ENCODE assay signal across 29 cellular contexts in genomic region chr10:125419146-125419545, GRCh38.
A peak's percentile ranks its signal among the peaks of the same experiment; 100 is the strongest.
DNase-seq lines count a peak whose midpoint lies in the region; ATAC-seq, FAIRE-seq and TF ChIP-seq lines count a peak whose summit lies in the region.
"Had no signal": no experiment of that assay in that cellular context is flagged by ENCODE, and none has a peak within 500 bp of the region (broad histone marks: within the 10 kb centered on the region; RNA-seq: fewer than 3 reads in every experiment).

No MANE protein-coding gene starts in this region.

- no peak overlapping the region for H3K4me2 ChIP-seq in IMR-90 (ENCODE audit: low read depth, low read length)
- H3K4me2 ChIP-seq in Karpas-422 (ENCODE audit: low read depth, low read length, poor library complexity, severe bottlenecking), result no peak overlapping the region
- no peak overlapping the region for H3K4me2 ChIP-seq in neural progenitor cell
- H3K4me2 ChIP-seq: BLaER1 had no signal

- H3K36me3 ChIP-seq in IMR-90 (ENCODE audit: control insufficient read depth, insufficient read depth, low read length) (no peaks in the 10 kb centered on the region), Karpas-422 (ENCODE audit: insufficient read depth, low read length) (no peaks in the 10 kb centered on the region), neural progenitor cell (no peaks in the 10 kb centered on the region)
- H3K36me3 ChIP-seq: BE2C, BLaER1 had no signal

- H4K20me1 ChIP-seq in IMR-90 (ENCODE audit: insufficient read depth, low read length), result no peaks in the 10 kb centered on the region
- no peaks in the 10 kb centered on the region for H4K20me1 ChIP-seq in Karpas-422 (ENCODE audit: insufficient read depth, low read depth, low read length)
- H4K20me1 ChIP-seq in neural progenitor cell (ENCODE audit: low read depth), result no peaks in the 10 kb centered on the region
- H4K20me1 ChIP-seq: BLaER1 had no signal

- DNase-seq in IMR-90 (no peak), Karpas-422 (peak; percentile 17), neural progenitor cell (ENCODE audit: low spot score) (no peak), osteocyte (ENCODE audit: extremely low spot score, unreplicated experiment) (peak; percentile 71), HTR-8/SVneo (ENCODE audit: insufficient read length, low spot score) (no peak), omental fat pad (ENCODE audit: low spot score) (no peak)
- DNase-seq in activated CD8-positive, alpha-beta memory T cell treated with anti-CD3 and anti-CD28 coated beads, Interleukin-2, amount 50 U/mL, for 48 hours, result no peak
- DNase-seq: 8988T; ACHN; BE2C; C1 segment of cervical spinal cord; CD4-positive, alpha-beta memory T cell; CD4-positive, CD25-positive, alpha-beta regulatory T cell; CD8-positive, alpha-beta memory T cell; COR-L47; DMS 273 treated with DMSO at 0.1 percent for 48 hours; DMS153; DMS53; DMS79; DND-41; EL; GDM1 had no signal

- H3K9ac ChIP-seq in IMR-90 (ENCODE audit: low read depth, low read length) (no peak overlapping the region), Karpas-422 (ENCODE audit: low read length) (no peak overlapping the region), neural progenitor cell (no peak overlapping the region)
- H3K9ac ChIP-seq: BLaER1 had no signal

- H3K56ac ChIP-seq in IMR-90 (ENCODE audit: extremely low read depth, insufficient read depth, low read length), result no peak overlapping the region

- H3K27me3 Mint-ChIP-seq in neural progenitor cell (ENCODE audit: insufficient read depth, low read depth) (peaks cover 8% of the 10 kb centered on the region), osteocyte (ENCODE audit: unreplicated experiment) (no peaks in the 10 kb centered on the region)
- H3K27me3 Mint-ChIP-seq: CD4-positive, alpha-beta memory T cell; CD4-positive, CD25-positive, alpha-beta regulatory T cell had no signal

- H3K4me3 Mint-ChIP-seq in neural progenitor cell (no peak overlapping the region), osteocyte (ENCODE audit: unreplicated experiment) (no peak overlapping the region)
- H3K4me3 Mint-ChIP-seq: CD14-positive monocyte; CD4-positive, alpha-beta memory T cell; CD4-positive, CD25-positive, alpha-beta regulatory T cell; CD8-positive, alpha-beta memory T cell had no signal

- no peak overlapping the region for H4K91ac ChIP-seq in IMR-90 (ENCODE audit: insufficient read depth, low read depth, low read length)

- peaks cover 5% of the 10 kb centered on the region for H3K9me3 Mint-ChIP-seq in neural progenitor cell
- H3K9me3 Mint-ChIP-seq in osteocyte (ENCODE audit: unreplicated experiment), result no peaks in the 10 kb centered on the region

- intact Hi-C loops in IMR-90 (cut with micrococcal nuclease), result no loop called here

- H3K36me3 Mint-ChIP-seq in neural progenitor cell (no peaks in the 10 kb centered on the region), osteocyte (ENCODE audit: unreplicated experiment) (no peaks in the 10 kb centered on the region)
- H3K36me3 Mint-ChIP-seq: CD14-positive monocyte; CD4-positive, alpha-beta memory T cell; CD4-positive, CD25-positive, alpha-beta regulatory T cell; CD8-positive, alpha-beta memory T cell had no signal

- TF ChIP-seq RAD21 in IMR-90 (IDR thresholded peaks at IDR 0.05; ENCODE audit: low read length), result no peak

- no peak overlapping the region for H3K14ac ChIP-seq in IMR-90 (replicated peaks; ENCODE audit: low read depth, low read length)

- H3K4me1 Mint-ChIP-seq in neural progenitor cell (no peaks in the 10 kb centered on the region), osteocyte (ENCODE audit: unreplicated experiment) (no peaks in the 10 kb centered on the region)
- H3K4me1 Mint-ChIP-seq: CD14-positive monocyte; CD4-positive, alpha-beta memory T cell; CD4-positive, CD25-positive, alpha-beta regulatory T cell; CD8-positive, alpha-beta memory T cell had no signal

- TF ChIP-seq CTCF in IMR-90 (conservative IDR thresholded peaks at IDR 0.05; ENCODE audit: low read depth, low read length) (no peak), neural progenitor cell (IDR thresholded peaks at IDR 0.05) (no peak), osteocyte (IDR thresholded peaks at IDR 0.05) (no peak), omental fat pad (IDR thresholded peaks at IDR 0.05) (no peak)

- H3K4ac ChIP-seq in IMR-90 (ENCODE audit: low read depth, low read length), result no peak overlapping the region

- H3K27me3 ChIP-seq in IMR-90 (ENCODE audit: control insufficient read depth, insufficient read depth, low read length), result peaks cover 5% of the 10 kb centered on the region
- no peaks in the 10 kb centered on the region for H3K27me3 ChIP-seq in Karpas-422 (ENCODE audit: low read length)
- no peaks in the 10 kb centered on the region for H3K27me3 ChIP-seq in neural progenitor cell
- H3K27me3 ChIP-seq: BE2C, BLaER1 had no signal

- TF ChIP-seq POLR2A in IMR-90 (IDR thresholded peaks at IDR 0.05; ENCODE audit: low read depth, low read length), result no peak

- FAIRE-seq in HTR-8/SVneo (lab: Jason Lieb, UNC), result no peak
- FAIRE-seq: A204.1, GM12878, GM12892, GM18507 had no signal

- WGBS in IMR-90 (ENCODE audit: extremely low coverage in 2 of 2, insufficient read length in 1 of 2), 2 experiments, result 83% methylated on average over 1 of the region's 8 CpGs; no CpG with 5 or more reads in 1 of the 2 experiments

- BruUV-seq in IMR-90 (replicated peaks; lab: Mats Ljungman, UMichigan), result no TSS peak

- dilution Hi-C loops in IMR-90 (cut with HindIII; ENCODE audit: low sequenced_read_pairs, unreplicated experiment), result no loop called here

- H2AFZ ChIP-seq in IMR-90 (replicated peaks; ENCODE audit: low read length, poor library complexity), result peak overlapping the region; percentile 5
- no peak overlapping the region for H2AFZ ChIP-seq in Karpas-422 (ENCODE audit: low read length)
- H2AFZ ChIP-seq in neural progenitor cell (replicated peaks), result no peak overlapping the region

- H3F3A ChIP-seq in neural progenitor cell (ENCODE audit: low read depth), result no peaks in the 10 kb centered on the region

- no peaks in the 10 kb centered on the region; the same call in 1 of the 2 replicates for H3K9me3 ChIP-seq in IMR-90 (ENCODE audit: control insufficient read depth, insufficient read depth, low read length)
- no peaks in the 10 kb centered on the region for H3K9me3 ChIP-seq in Karpas-422 (ENCODE audit: low read length)
- no peaks in the 10 kb centered on the region for H3K9me3 ChIP-seq in neural progenitor cell (ENCODE audit: low read depth)
- H3K9me3 ChIP-seq: BE2C, BLaER1 had no signal

- H4K8ac ChIP-seq in IMR-90 (ENCODE audit: low read depth in 2 of 2, low read length in 2 of 2), result no peak overlapping the region

- no peak overlapping the region for H2BK20ac ChIP-seq in IMR-90 (ENCODE audit: low read depth, low read length)

- H2BK5ac ChIP-seq in IMR-90 (ENCODE audit: low read depth, low read length, poor library complexity, severe bottlenecking), result no peak overlapping the region

- H3K79me1 ChIP-seq in IMR-90 (ENCODE audit: low read depth in 1 of 2, low read length in 2 of 2), result no peaks in the 10 kb centered on the region

- no peak overlapping the region for H2AK9ac ChIP-seq in IMR-90 (replicated peaks; ENCODE audit: low read depth, low read length, poor library complexity)

- CTCF ChIA-PET in IMR-90 (lab: Yijun Ruan, JAX), result no interaction called here

- H3K4me1 ChIP-seq in IMR-90 (ENCODE audit: control insufficient read depth, insufficient read depth, low read length), result no peaks in the 10 kb centered on the region
- H3K4me1 ChIP-seq in Karpas-422 (ENCODE audit: low read length), result no peaks in the 10 kb centered on the region
- H3K4me1 ChIP-seq in neural progenitor cell, result no peaks in the 10 kb centered on the region
- H3K4me1 ChIP-seq: BE2C, BLaER1 had no signal

- no peak for ATAC-seq in IMR-90 (ENCODE audit: low read depth)
- no peak for ATAC-seq in HG03196 (IDR thresholded peaks at IDR 0.05; ENCODE audit: unreplicated experiment)
- no peak for ATAC-seq in omental fat pad (ENCODE audit: low FRiP score)
- ATAC-seq: GM12878 had no signal

- no peak overlapping the region for H3K18ac ChIP-seq in IMR-90 (ENCODE audit: low read depth, low read length)

- H3K79me2 ChIP-seq in Karpas-422 (ENCODE audit: low read length) (no peaks in the 10 kb centered on the region), neural progenitor cell (ENCODE audit: low read depth) (no peaks in the 10 kb centered on the region)

- H3K9me2 ChIP-seq in Karpas-422 (replicated peaks; ENCODE audit: insufficient read depth, low read length), result no peaks in the 10 kb centered on the region

- H4K5ac ChIP-seq in IMR-90 (ENCODE audit: low read depth, low read length), result no peak overlapping the region

- H3K4me3 ChIP-seq in IMR-90 (ENCODE audit: insufficient read depth, low read depth, low read length) (no peak overlapping the region), Karpas-422 (ENCODE audit: low read length) (no peak overlapping the region), neural progenitor cell (no peak overlapping the region)
- H3K4me3 ChIP-seq: BLaER1, GM12878 had no signal

- H3K9me1 ChIP-seq in IMR-90 (ENCODE audit: insufficient read depth, low read length), result 0 out of 2 replicates have a peak, but pooled peaks cover 2% of the 10 kb centered on the region

- H3K23ac ChIP-seq in IMR-90 (ENCODE audit: low read depth, low read length), result no peak overlapping the region

- H2BK15ac ChIP-seq in IMR-90 (ENCODE audit: low read depth, low read length), result no peak overlapping the region

- H3K27ac Mint-ChIP-seq in neural progenitor cell, result peak overlapping the region; percentile 50
- H3K27ac Mint-ChIP-seq in osteocyte (ENCODE audit: unreplicated experiment), result no peak overlapping the region
- H3K27ac Mint-ChIP-seq: CD14-positive monocyte; CD4-positive, CD25-positive, alpha-beta regulatory T cell; CD8-positive, alpha-beta memory T cell had no signal

- no peak overlapping the region for H2BK120ac ChIP-seq in IMR-90 (ENCODE audit: low read depth, low read length)

- no peak overlapping the region for H2AK5ac ChIP-seq in IMR-90 (ENCODE audit: low read depth, low read length)

- H3K27ac ChIP-seq in IMR-90 (ENCODE audit: insufficient read depth, low read length) (no peak overlapping the region), Karpas-422 (ENCODE audit: low read length) (no peak overlapping the region), neural progenitor cell (no peak overlapping the region)
- H3K27ac ChIP-seq: BLaER1 had no signal

- POLR2A ChIA-PET in IMR-90 (lab: Charles Lee; ENCODE audit: unreplicated experiment), result no interaction called here

- in situ Hi-C loops in IMR-90 (cut with MboI; ENCODE audit: low sequenced_read_pairs), result no loop called here

TF ChIP-seq in IMR-90, 13 proteins besides CTCF, POLR2A, EP300 and RAD21 (continues in another document):
- TF ChIP-seq SMC3 (IDR thresholded peaks at IDR 0.05; ENCODE audit: low read depth, low read length) (no peak), ELK1 (IDR thresholded peaks at IDR 0.05; ENCODE audit: borderline replicate concordance, low read depth, low read length) (no peak), MAFK (IDR thresholded peaks at IDR 0.05; ENCODE audit: low read depth, low read length) (no peak)

Comparison
In these comparisons a context has a peak if more than half of its experiments do, and no peak if none do; other contexts are left out.
1. DNase-seq: peak in Karpas-422 (single experiment) and osteocyte (single experiment); none in IMR-90 (single experiment), neural progenitor cell (single experiment), activated CD8-positive, alpha-beta memory T cell treated with anti-CD3 and anti-CD28 coated beads, Interleukin-2, amount 50 U/mL, for 48 hours (single experiment), HTR-8/SVneo (single experiment) and omental fat pad (single experiment).